In genomic region chr6:107489636-107490567, GRCh38 we compare ENCODE assay signal across 8 cellular contexts. TPM values are rescaled to one million over a fixed set of nuclear protein-coding genes. Genes with fewer than 3 reads are reported as not detected.
DNase-seq lines count a peak whose midpoint lies in the region; ATAC-seq and TF ChIP-seq lines count a peak whose summit lies in the region.

A gene with protein sequence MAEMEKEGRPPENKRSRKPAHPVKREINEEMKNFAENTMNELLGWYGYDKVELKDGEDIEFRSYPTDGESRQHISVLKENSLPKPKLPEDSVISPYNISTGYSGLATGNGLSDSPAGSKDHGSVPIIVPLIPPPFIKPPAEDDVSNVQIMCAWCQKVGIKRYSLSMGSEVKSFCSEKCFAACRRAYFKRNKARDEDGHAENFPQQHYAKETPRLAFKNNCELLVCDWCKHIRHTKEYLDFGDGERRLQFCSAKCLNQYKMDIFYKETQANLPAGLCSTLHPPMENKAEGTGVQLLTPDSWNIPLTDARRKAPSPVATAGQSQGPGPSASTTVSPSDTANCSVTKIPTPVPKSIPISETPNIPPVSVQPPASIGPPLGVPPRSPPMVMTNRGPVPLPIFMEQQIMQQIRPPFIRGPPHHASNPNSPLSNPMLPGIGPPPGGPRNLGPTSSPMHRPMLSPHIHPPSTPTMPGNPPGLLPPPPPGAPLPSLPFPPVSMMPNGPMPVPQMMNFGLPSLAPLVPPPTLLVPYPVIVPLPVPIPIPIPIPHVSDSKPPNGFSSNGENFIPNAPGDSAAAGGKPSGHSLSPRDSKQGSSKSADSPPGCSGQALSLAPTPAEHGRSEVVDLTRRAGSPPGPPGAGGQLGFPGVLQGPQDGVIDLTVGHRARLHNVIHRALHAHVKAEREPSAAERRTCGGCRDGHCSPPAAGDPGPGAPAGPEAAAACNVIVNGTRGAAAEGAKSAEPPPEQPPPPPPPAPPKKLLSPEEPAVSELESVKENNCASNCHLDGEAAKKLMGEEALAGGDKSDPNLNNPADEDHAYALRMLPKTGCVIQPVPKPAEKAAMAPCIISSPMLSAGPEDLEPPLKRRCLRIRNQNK (plus strand): TSS chr6:107490117. CDS start chr6:107490617, 500 bp downstream.

- H3K4me3 ChIP-seq in duodenal mucosa (ENCODE audit: low read depth in 1 of 2, low read length in 2 of 2) (peak within 1 kb of the TSS; percentile 64 to 75), right lobe of liver (peak within 1 kb of the TSS; percentile 59 to 63 (median 60))

- H3K4me3 Mint-ChIP-seq in activated CD4-positive, alpha-beta T cell treated with anti-CD3 and anti-CD28 coated beads for 36 hours = peak within 1 kb of the TSS; percentile 79

- peak within 1 kb of the TSS; percentile 84 for H3K27ac Mint-ChIP-seq in activated CD4-positive, alpha-beta T cell treated with anti-CD3 and anti-CD28 coated beads for 36 hours

- DNase-seq in C1 segment of cervical spinal cord (lab: John Stamatoyannopoulos, UW) (peak in 12 of 14 donors; percentile 9 to 76 (median 66)), NCI-H1694 (lab: John Stamatoyannopoulos, UW) (peak; percentile 28), right lobe of liver (peak; percentile 50 to 59 (median 57)), GOT3 (lab: John Stamatoyannopoulos, UW) (no peak)
- peak; percentile 55 for DNase-seq in activated CD4-positive, alpha-beta T cell treated with anti-CD3 and anti-CD28 coated beads for 36 hours
- peak; percentile 19 to 27 for DNase-seq in stimulated activated CD4-positive, alpha-beta T cell treated with anti-CD3 and anti-CD28 coated beads, Interleukin-4, amount 100 ng/mL, for 48 hours (ENCODE audit: low read depth in 2 of 2)

- no peak for TF ChIP-seq CTCF in right lobe of liver (IDR thresholded peaks at IDR 0.05)

- H3K27ac ChIP-seq in duodenal mucosa (ENCODE audit: low read depth, low read length) = no peak within 1 kb of the TSS
- peak within 1 kb of the TSS in 2 of 3 donors; percentile 9 to 39 for H3K27ac ChIP-seq in right lobe of liver

- H3K27me3 Mint-ChIP-seq in activated CD4-positive, alpha-beta T cell treated with anti-CD3 and anti-CD28 coated beads for 36 hours = peaks cover 41% of the 10 kb centered on the region

- peaks cover 3% of the 10 kb centered on the region for H3K36me3 Mint-ChIP-seq in activated CD4-positive, alpha-beta T cell treated with anti-CD3 and anti-CD28 coated beads for 36 hours (ENCODE audit: low read depth)

- intact Hi-C loops in activated CD4-positive, alpha-beta T cell treated with anti-CD3 and anti-CD28 coated beads for 36 hours (cut with DNase I, micrococcal nuclease) = loop anchor here (1.0 to 10.0 kb wide), 7 partner anchors 31 to 677 kb away; partner anchors contain the start of genes PDSS2 (in 2 of the 2), BEND3 (in 1 of the 2) and NR2E1 (in 1 of the 2)
- intact Hi-C loops in right lobe of liver (cut with DNase I) = no loop called here

- H3K27me3 ChIP-seq in duodenal mucosa (ENCODE audit: control insufficient read depth in 1 of 2, insufficient read depth in 2 of 2, low read length in 2 of 2) (peaks cover 49 to 69% of the 10 kb centered on the region in 2 donors), right lobe of liver (no peaks in the 10 kb centered on the region)

- H3K9ac ChIP-seq in duodenal mucosa (ENCODE audit: low read depth in 1 of 2, low read length in 2 of 2) = peak within 1 kb of the TSS; percentile 3 to 33

- no peaks in the 10 kb centered on the region for H3K9me3 Mint-ChIP-seq in activated CD4-positive, alpha-beta T cell treated with anti-CD3 and anti-CD28 coated beads for 36 hours (ENCODE audit: low read depth)

- no peaks in the 10 kb centered on the region for H3K9me3 ChIP-seq in duodenal mucosa (ENCODE audit: control insufficient read depth in 1 of 2, low read length in 2 of 2)
- no peaks in the 10 kb centered on the region for H3K9me3 ChIP-seq in right lobe of liver

- no peak for TF ChIP-seq POLR2A in right lobe of liver (IDR thresholded peaks at IDR 0.05)

- 0% methylated on average over 21 of the region's 131 CpGs for WGBS in right lobe of liver (ENCODE audit: insufficient coverage, low coverage, low lambda C conversion rate, missing lambda C conversion rate)

- POLR2A ChIA-PET in activated CD4-positive, alpha-beta T cell treated with anti-CD3 and anti-CD28 coated beads for 36 hours (lab: Charles Lee) = interaction anchor here (0.8 kb wide), 1 partner anchor 30 kb away, joined by 4 read pairs; the partner anchor contains the start of gene PDSS2

- CTCF ChIA-PET in activated CD4-positive, alpha-beta T cell treated with anti-CD3 and anti-CD28 coated beads for 36 hours (lab: Charles Lee) = interaction anchor here (0.5 to 1.6 kb wide), 6 partner anchors 10 to 512 kb away, joined by 3 to 9 read pairs (median 4); partner anchors contain the start of gene PDSS2

- peaks cover 25% of the 10 kb centered on the region for H3K4me1 Mint-ChIP-seq in activated CD4-positive, alpha-beta T cell treated with anti-CD3 and anti-CD28 coated beads for 36 hours

- H3K4me1 ChIP-seq in duodenal mucosa (ENCODE audit: control insufficient read depth in 1 of 2, insufficient read depth in 2 of 2, low read length in 2 of 2) = peaks cover 12 to 20% of the 10 kb centered on the region in 2 donors
- H3K4me1 ChIP-seq in right lobe of liver = peaks cover 0 to 15% (median 0%) of the 10 kb centered on the region in 4 donors

- ATAC-seq in GM19397 (IDR thresholded peaks at IDR 0.05; ENCODE audit: unreplicated experiment) = peak; percentile 53
- peak; percentile 61 for ATAC-seq in activated CD4-positive, alpha-beta T cell treated with anti-CD3 and anti-CD28 coated beads for 36 hours
- ATAC-seq in right lobe of liver = peak; percentile 42 to 60 (median 56)

- no peaks in the 10 kb centered on the region for H3K36me3 ChIP-seq in duodenal mucosa (ENCODE audit: control insufficient read depth in 1 of 2, insufficient read depth in 2 of 2, low read length in 2 of 2)
- H3K36me3 ChIP-seq in right lobe of liver = no peaks in the 10 kb centered on the region

RNA-seq across cellular contexts. Expression of the gene that starts here (rescaled TPM):
- under 1 TPM; 0.23 to 0.49 TPM for total RNA-seq in activated CD4-positive, alpha-beta T cell treated with anti-CD3 and anti-CD28 coated beads for 36 hours
- 1 to 10 TPM; 1.3 to 3.5 (median 1.6) TPM for total RNA-seq in right lobe of liver

Comparison
In these comparisons a context has a peak if more than half of its experiments do, and no peak if none do; other contexts are left out.
1. Peak in DNase-seq and ATAC-seq in activated CD4-positive, alpha-beta T cell treated with anti-CD3 and anti-CD28 coated beads for 36 hours; RNA of the gene not detected or under 1 TPM.
2. intact Hi-C loops: an anchor here in activated CD4-positive, alpha-beta T cell treated with anti-CD3 and anti-CD28 coated beads for 36 hours (1.0 to 10.0 kb wide); none called in right lobe of liver.